Comparison of ENCODE assay signal across 17 cellular contexts in the genomic region with DNA sequence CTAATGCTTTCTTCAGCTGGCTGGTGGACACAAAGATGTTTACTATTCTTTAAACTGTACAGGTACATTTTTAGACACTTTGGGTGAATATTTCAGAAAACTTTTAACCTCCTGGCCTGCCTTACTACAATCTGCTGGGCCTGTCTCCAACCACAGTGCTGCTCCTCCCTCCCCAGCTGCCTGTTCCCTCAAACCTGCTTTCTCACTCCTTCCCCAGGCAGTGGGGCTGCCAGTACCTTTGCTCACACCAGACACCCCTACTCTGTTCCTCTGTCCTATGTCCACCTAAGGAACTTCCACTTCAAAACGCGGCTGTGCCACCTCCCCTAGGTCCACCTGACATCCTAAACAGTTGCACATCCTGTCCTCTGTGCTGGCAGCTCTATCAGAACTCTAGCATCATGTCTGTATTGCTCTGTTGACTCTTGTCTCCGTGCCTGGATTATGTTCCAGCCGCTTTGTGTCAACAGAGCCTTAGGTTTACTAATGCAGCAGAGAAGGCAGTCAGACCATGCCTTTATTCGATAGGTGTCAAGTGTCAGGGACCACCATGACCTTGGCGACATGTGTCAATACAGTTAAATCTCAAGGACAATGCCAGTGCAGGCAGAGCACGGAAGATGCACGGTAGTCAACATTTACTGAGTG. TPM values are rescaled to one million over a fixed set of nuclear protein-coding genes. Genes with fewer than 3 reads are reported as not detected.
DNase-seq lines count a peak whose midpoint lies in the region; ATAC-seq, FAIRE-seq and TF ChIP-seq lines count a peak whose summit lies in the region.
"Had no signal": no experiment of that assay in that cellular context is flagged by ENCODE, and none has a peak within 500 bp of the region (broad histone marks: within the 10 kb centered on the region; RNA-seq: fewer than 3 reads in every experiment).

No MANE protein-coding gene starts in this region.

- no peak for FAIRE-seq in GM12891 (lab: Jason Lieb, UNC)

- POLR2A ChIA-PET in activated naive CD8-positive, alpha-beta T cell treated with anti-CD3 and anti-CD28 coated beads, Interleukin-2, amount 10 ng/mL, durations not matched to agents 7 days and 5 days (lab: Charles Lee) = no interaction called here
- POLR2A ChIA-PET in WTC11 (lab: Charles Lee) = no interaction called here

- TF ChIP-seq POLR2A in GM12891 (IDR thresholded peaks at IDR 0.05; ENCODE audit: low read depth, low read length) = no peak

- H3K4me3 Mint-ChIP-seq in activated naive CD8-positive, alpha-beta T cell treated with anti-CD3 and anti-CD28 coated beads, Interleukin-2, amount 10 ng/mL, durations not matched to agents 7 days and 5 days = no peak overlapping the region
- no peak overlapping the region for H3K4me3 Mint-ChIP-seq in activated naive CD8-positive, alpha-beta T cell treated with anti-CD3 and anti-CD28 coated beads, Interleukin-2, amount 50 U/mL, for 24 hours
- H3K4me3 Mint-ChIP-seq in WTC11 (no peak overlapping the region), type B pancreatic cell (no peak overlapping the region)
- H3K4me3 Mint-ChIP-seq: activated T-helper 17 cell treated with anti-CD3 and anti-CD28 coated beads, Interleukin-2, amount 50 U/mL, for 72 hours had no signal

- H3K27ac Mint-ChIP-seq in activated naive CD8-positive, alpha-beta T cell treated with anti-CD3 and anti-CD28 coated beads, Interleukin-2, amount 10 ng/mL, durations not matched to agents 7 days and 5 days = peak overlapping the region; percentile 49
- H3K27ac Mint-ChIP-seq in activated naive CD8-positive, alpha-beta T cell treated with anti-CD3 and anti-CD28 coated beads, Interleukin-2, amount 50 U/mL, for 24 hours = no peak overlapping the region
- H3K27ac Mint-ChIP-seq in WTC11 (no peak overlapping the region), type B pancreatic cell (peak overlapping the region; percentile 78)
- H3K27ac Mint-ChIP-seq: activated T-helper 17 cell treated with anti-CD3 and anti-CD28 coated beads, Interleukin-2, amount 50 U/mL, for 72 hours had no signal

- ATAC-seq in activated naive CD8-positive, alpha-beta T cell treated with anti-CD3 and anti-CD28 coated beads, Interleukin-2, amount 10 ng/mL, durations not matched to agents 7 days and 5 days (ENCODE audit: low read depth) = no peak
- ATAC-seq in activated naive CD8-positive, alpha-beta T cell treated with anti-CD3 and anti-CD28 coated beads, Interleukin-2, amount 50 U/mL, for 24 hours = no peak
- ATAC-seq in WTC11 = no peak
- ATAC-seq: activated T-helper 17 cell treated with anti-CD3 and anti-CD28 coated beads, Interleukin-2, amount 50 U/mL, for 72 hours; left cardiac atrium; stimulated activated naive CD8-positive, alpha-beta T cell treated with anti-CD3 and anti-CD28 coated beads, Interleukin-15, Interleukin-2, amounts not matched to agents 100 U/mL and 50 U/mL, for 24 hours had no signal

- H3K36me3 Mint-ChIP-seq in activated naive CD8-positive, alpha-beta T cell treated with anti-CD3 and anti-CD28 coated beads, Interleukin-2, amount 10 ng/mL, durations not matched to agents 7 days and 5 days = peaks cover 19% of the 10 kb centered on the region
- H3K36me3 Mint-ChIP-seq in activated naive CD8-positive, alpha-beta T cell treated with anti-CD3 and anti-CD28 coated beads, Interleukin-2, amount 50 U/mL, for 24 hours (ENCODE audit: low read depth) = peaks cover 19% of the 10 kb centered on the region
- no peaks in the 10 kb centered on the region for H3K36me3 Mint-ChIP-seq in WTC11
- peaks cover 17% of the 10 kb centered on the region for H3K36me3 Mint-ChIP-seq in type B pancreatic cell

- peaks cover 9% of the 10 kb centered on the region for H3K4me1 Mint-ChIP-seq in activated naive CD8-positive, alpha-beta T cell treated with anti-CD3 and anti-CD28 coated beads, Interleukin-2, amount 10 ng/mL, durations not matched to agents 7 days and 5 days
- H3K4me1 Mint-ChIP-seq in activated naive CD8-positive, alpha-beta T cell treated with anti-CD3 and anti-CD28 coated beads, Interleukin-2, amount 50 U/mL, for 24 hours = no peaks in the 10 kb centered on the region
- H3K4me1 Mint-ChIP-seq in WTC11 = no peaks in the 10 kb centered on the region
- H3K4me1 Mint-ChIP-seq in type B pancreatic cell (ENCODE audit: unreplicated experiment) = peaks cover 6% of the 10 kb centered on the region
- H3K4me1 Mint-ChIP-seq: activated T-helper 17 cell treated with anti-CD3 and anti-CD28 coated beads, Interleukin-2, amount 50 U/mL, for 72 hours had no signal

- CTCF ChIA-PET in WTC11 (lab: Charles Lee) = interaction anchor here (1.0 kb wide), 1 partner anchor 19 kb away, joined by 3 read pairs; no protein-coding TSS in a partner anchor

- DNase-seq in activated naive CD8-positive, alpha-beta T cell treated with anti-CD3 and anti-CD28 coated beads, Interleukin-2, amount 10 ng/mL, durations not matched to agents 7 days and 5 days = no peak
- DNase-seq in activated naive CD8-positive, alpha-beta T cell treated with anti-CD3 and anti-CD28 coated beads, Interleukin-2, amount 50 U/mL, for 24 hours = no peak
- DNase-seq in NCI-H2029 treated with DMSO at 0.1 percent for 48 hours (lab: John Stamatoyannopoulos, UW) = peak; percentile 79
- DNase-seq in WTC11 (ENCODE audit: low spot score) = no peak
- DNase-seq in type B pancreatic cell (ENCODE audit: extremely low spot score, unreplicated experiment) = no peak
- no peak for DNase-seq in UCSD-AML1 (lab: John Stamatoyannopoulos, UW; ENCODE audit: unreplicated experiment)
- no peak for DNase-seq in activated CD4-positive, CD25-positive, alpha-beta regulatory T cell (lab: John Stamatoyannopoulos, UW)
- DNase-seq in GM12891 (ENCODE audit: insufficient read length, low spot score) = no peak
- DNase-seq: activated CD4-positive, alpha-beta T cell treated with anti-CD3 and anti-CD28 coated beads, Interleukin-2, amount 50 U/mL, for 4 hours; amniotic stem cell; Caco-2; left cardiac atrium; stimulated activated naive CD8-positive, alpha-beta T cell treated with anti-CD3 and anti-CD28 coated beads, Interleukin-15, Interleukin-2, amounts not matched to agents 100 U/mL and 50 U/mL, for 24 hours; T-helper 9 cell had no signal

- H3K27me3 Mint-ChIP-seq in activated naive CD8-positive, alpha-beta T cell treated with anti-CD3 and anti-CD28 coated beads, Interleukin-2, amount 10 ng/mL, durations not matched to agents 7 days and 5 days = no peaks in the 10 kb centered on the region
- H3K27me3 Mint-ChIP-seq in activated naive CD8-positive, alpha-beta T cell treated with anti-CD3 and anti-CD28 coated beads, Interleukin-2, amount 50 U/mL, for 24 hours = no peaks in the 10 kb centered on the region
- H3K27me3 Mint-ChIP-seq in WTC11 (ENCODE audit: low read depth) = no peaks in the 10 kb centered on the region
- no peaks in the 10 kb centered on the region for H3K27me3 Mint-ChIP-seq in type B pancreatic cell
- H3K27me3 Mint-ChIP-seq: activated T-helper 17 cell treated with anti-CD3 and anti-CD28 coated beads, Interleukin-2, amount 50 U/mL, for 72 hours had no signal

- no peak for TF ChIP-seq CTCF in WTC11 (IDR thresholded peaks at IDR 0.05)
- no peak for TF ChIP-seq CTCF in type B pancreatic cell (conservative IDR thresholded peaks at IDR 0.05)

- no peaks in the 10 kb centered on the region for H3K9me3 Mint-ChIP-seq in activated naive CD8-positive, alpha-beta T cell treated with anti-CD3 and anti-CD28 coated beads, Interleukin-2, amount 10 ng/mL, durations not matched to agents 7 days and 5 days
- no peaks in the 10 kb centered on the region for H3K9me3 Mint-ChIP-seq in activated naive CD8-positive, alpha-beta T cell treated with anti-CD3 and anti-CD28 coated beads, Interleukin-2, amount 50 U/mL, for 24 hours
- H3K9me3 Mint-ChIP-seq in WTC11 = no peaks in the 10 kb centered on the region
- no peaks in the 10 kb centered on the region for H3K9me3 Mint-ChIP-seq in type B pancreatic cell
- H3K9me3 Mint-ChIP-seq: activated T-helper 17 cell treated with anti-CD3 and anti-CD28 coated beads, Interleukin-2, amount 50 U/mL, for 72 hours had no signal

TF ChIP-seq in GM12891, 5 proteins besides CTCF, POLR2A, EP300 and RAD21:
- TF ChIP-seq SPI1 (IDR thresholded peaks at IDR 0.05; ENCODE audit: low read depth, low read length) (no peak), POU2F2 (IDR thresholded peaks at IDR 0.05; ENCODE audit: low read depth, low read length) (no peak), PAX5 (IDR thresholded peaks at IDR 0.05; ENCODE audit: insufficient read depth, low read length, severe bottlenecking) (no peak), POLR2AphosphoS5 (IDR thresholded peaks at IDR 0.05; ENCODE audit: low read depth, low read length) (no peak), TAF1 (IDR thresholded peaks at IDR 0.05; ENCODE audit: low read depth, low read length) (no peak)

RNA-seq across cellular contexts. Expression of gene ZP1, which starts 13.4 kb away (rescaled TPM):
- total RNA-seq in activated naive CD8-positive, alpha-beta T cell treated with anti-CD3 and anti-CD28 coated beads, Interleukin-2, amount 10 ng/mL, durations not matched to agents 7 days and 5 days = under 1 TPM; 0.44 to 0.60 TPM
- total RNA-seq in WTC11 (2021) (not detected in 3 replicates), type B pancreatic cell (ENCODE audit: low replicate concordance) (not detected in 2 replicates)
- polyA plus RNA-seq in GM12891 (2012; ENCODE audit: low read depth, missing spikeins) = not detected
- total RNA-seq: Caco-2, fibroblast of villous mesenchyme, left cardiac atrium, urinary bladder had no signal

RNA-seq across cellular contexts. Expression of gene PTGDR2, which starts 25.0 kb away (rescaled TPM):
- 1 to 10 TPM; 2.5 to 2.9 TPM for total RNA-seq in activated naive CD8-positive, alpha-beta T cell treated with anti-CD3 and anti-CD28 coated beads, Interleukin-2, amount 10 ng/mL, durations not matched to agents 7 days and 5 days
- total RNA-seq in WTC11 (2021) = 0.07 to 0.14 TPM (median 0.14 TPM) in 3 replicates
- total RNA-seq in type B pancreatic cell (ENCODE audit: low replicate concordance) = 2.6 and 7.9 TPM in 2 replicates
- 0.05 TPM for polyA plus RNA-seq in GM12891 (2012; ENCODE audit: low read depth, missing spikeins)
- total RNA-seq: fibroblast of villous mesenchyme had no signal

RNA-seq across cellular contexts. Expression of gene PRPF19, which starts 25.6 kb away (rescaled TPM):
- total RNA-seq in activated naive CD8-positive, alpha-beta T cell treated with anti-CD3 and anti-CD28 coated beads, Interleukin-2, amount 10 ng/mL, durations not matched to agents 7 days and 5 days = 100 to 1,000 TPM in 1 of 2 experiments, 10 to 100 TPM in 1; 97.7 to 103 TPM
- total RNA-seq in WTC11 (2021) (103 to 116 TPM (median 105 TPM) in 3 replicates), type B pancreatic cell (ENCODE audit: low replicate concordance) (105 and 120 TPM in 2 replicates)
- polyA plus RNA-seq in GM12891 (2012; ENCODE audit: low read depth, missing spikeins) = 114 TPM

RNA-seq across cellular contexts. Expression of gene TMEM109, which starts 33.2 kb away (rescaled TPM):
- total RNA-seq in activated naive CD8-positive, alpha-beta T cell treated with anti-CD3 and anti-CD28 coated beads, Interleukin-2, amount 10 ng/mL, durations not matched to agents 7 days and 5 days = 100 to 1,000 TPM in 1 of 2 experiments, 10 to 100 TPM in 1; 97.8 to 102 TPM
- 24.1 to 26.8 TPM (median 25.1 TPM) in 3 replicates for total RNA-seq in WTC11 (2021)
- 83.0 and 97.5 TPM in 2 replicates for total RNA-seq in type B pancreatic cell (ENCODE audit: low replicate concordance)
- polyA plus RNA-seq in GM12891 (2012; ENCODE audit: low read depth, missing spikeins) = 46.5 TPM

RNA-seq across cellular contexts. Expression of gene CCDC86, which starts 38.8 kb away (rescaled TPM):
- total RNA-seq in activated naive CD8-positive, alpha-beta T cell treated with anti-CD3 and anti-CD28 coated beads, Interleukin-2, amount 10 ng/mL, durations not matched to agents 7 days and 5 days = 10 to 100 TPM; 16.9 to 17.1 TPM
- total RNA-seq in WTC11 (2021) (49.4 to 53.5 TPM (median 53.1 TPM) in 3 replicates), type B pancreatic cell (ENCODE audit: low replicate concordance) (25.2 and 31.1 TPM in 2 replicates)
- polyA plus RNA-seq in GM12891 (2012; ENCODE audit: low read depth, missing spikeins) = 24.8 TPM

Comparison
In these comparisons a context has a peak if more than half of its experiments do, and no peak if none do; other contexts are left out.
1. H3K27ac Mint-ChIP-seq: peak in activated naive CD8-positive, alpha-beta T cell treated with anti-CD3 and anti-CD28 coated beads, Interleukin-2, amount 10 ng/mL, durations not matched to agents 7 days and 5 days (single experiment) and type B pancreatic cell (single experiment); none in activated naive CD8-positive, alpha-beta T cell treated with anti-CD3 and anti-CD28 coated beads, Interleukin-2, amount 50 U/mL, for 24 hours (single experiment) and WTC11 (single experiment).